17 cellular contexts compared by ENCODE assay signal in genomic region chr5:1723476-1723875, GRCh38.
"Had no signal": no experiment of that assay in that cellular context is flagged by ENCODE, and none has a peak within 500 bp of the region (broad histone marks: within the 10 kb centered on the region; RNA-seq: fewer than 3 reads in every experiment).

No MANE protein-coding gene starts in this region.

- ATAC-seq: activated CD8-positive, alpha-beta T cell treated with anti-CD3 and anti-CD28 coated beads for 36 hours; activated T-cell treated with anti-CD3 and anti-CD28 coated beads, Interleukin-2, amount 50 U/mL, for 72 hours had no signal

- H3K9me3 ChIP-seq: prostate gland had no signal

- H3K27ac Mint-ChIP-seq: activated CD8-positive, alpha-beta T cell treated with anti-CD3 and anti-CD28 coated beads for 36 hours; activated naive CD8-positive, alpha-beta T cell; activated T-cell treated with anti-CD3 and anti-CD28 coated beads, Interleukin-2, amount 50 U/mL, for 72 hours; dendritic cell treated with granulocyte-macrophage colony-stimulating factor and Interleukin-4, amounts not matched to agents 40 ng/mL and 50 ng/mL, for 4 days; mesothelial cell of epicardium had no signal

- H3K4me3 Mint-ChIP-seq: activated CD8-positive, alpha-beta T cell treated with anti-CD3 and anti-CD28 coated beads for 36 hours; activated naive CD8-positive, alpha-beta T cell; activated T-cell treated with anti-CD3 and anti-CD28 coated beads, Interleukin-2, amount 50 U/mL, for 72 hours; dendritic cell treated with granulocyte-macrophage colony-stimulating factor and Interleukin-4, amounts not matched to agents 40 ng/mL and 50 ng/mL, for 4 days; mesothelial cell of epicardium had no signal

- H3K27me3 ChIP-seq: hepatocyte, right atrium auricular region had no signal

- H3K4me3 ChIP-seq: hepatocyte, prostate gland, right atrium auricular region, stomach had no signal

- H3K27ac ChIP-seq: hepatocyte, prostate gland, right atrium auricular region, stomach, VCaP had no signal

- H3K36me3 Mint-ChIP-seq: activated naive CD8-positive, alpha-beta T cell had no signal

- H3K36me3 ChIP-seq: prostate gland, right atrium auricular region, stomach had no signal

- H3K4me1 ChIP-seq: prostate gland, right atrium auricular region had no signal

- DNase-seq: activated CD4-positive, CD25-positive, alpha-beta regulatory T cell treated with anti-CD3 and anti-CD28 coated beads, Interleukin-2, amount 50 U/mL, for 72 hours; activated CD8-positive, alpha-beta T cell treated with anti-CD3 and anti-CD28 coated beads for 36 hours; activated gamma-delta T cell; activated T-cell treated with anti-CD3 and anti-CD28 coated beads, Interleukin-2, amount 50 U/mL, for 72 hours; cerebellar nuclear complex; effector memory CD4-positive, alpha-beta T cell; foreskin fibroblast; stomach; SW 1271; T-helper 2 cell had no signal
